ENCODE assay signal across 13 cellular contexts in genomic region chr3:128559486-128560225, GRCh38.
DNase-seq lines count a peak whose midpoint lies in the region; ATAC-seq and TF ChIP-seq lines count a peak whose summit lies in the region.
"Had no signal": no experiment of that assay in that cellular context is flagged by ENCODE, and none has a peak within 500 bp of the region (broad histone marks: within the 10 kb centered on the region; RNA-seq: fewer than 3 reads in every experiment).

No MANE protein-coding gene starts in this region.

- no peaks in the 10 kb centered on the region for H3K36me3 ChIP-seq in mucosa of descending colon (ENCODE audit: low read depth)
- H3K36me3 ChIP-seq: BE2C, esophagus muscularis mucosa had no signal

- no peaks in the 10 kb centered on the region for H3K36me3 Mint-ChIP-seq in WTC11
- H3K36me3 Mint-ChIP-seq: natural killer cell had no signal

- H3K4me1 ChIP-seq in mucosa of descending colon (ENCODE audit: low read depth), result no peaks in the 10 kb centered on the region
- H3K4me1 ChIP-seq: BE2C had no signal

- TF ChIP-seq CTCF in WTC11 (IDR thresholded peaks at IDR 0.05), result no peak
- TF ChIP-seq CTCF in mucosa of descending colon (IDR thresholded peaks at IDR 0.05), result no peak

- H3K4me1 Mint-ChIP-seq in WTC11, result peaks cover 15% of the 10 kb centered on the region
- H3K4me1 Mint-ChIP-seq: natural killer cell had no signal

- POLR2A ChIA-PET in WTC11 (lab: Charles Lee), result interaction anchor here (0.7 kb wide), 1 partner anchor 113 kb away, joined by 7 read pairs; no protein-coding TSS in a partner anchor

- no peaks in the 10 kb centered on the region for H3K9me3 ChIP-seq in mucosa of descending colon
- H3K9me3 ChIP-seq: BE2C, esophagus muscularis mucosa had no signal

- intact Hi-C loops in mucosa of descending colon (cut with DNase I, micrococcal nuclease), result no loop called here

- H3K4me3 ChIP-seq in mucosa of descending colon, result no peak overlapping the region
- H3K4me3 ChIP-seq: esophagus muscularis mucosa, smooth muscle cell had no signal

- H3K27ac Mint-ChIP-seq in WTC11, result peak overlapping the region; percentile 2; the same call in 1 of the 2 replicates
- H3K27ac Mint-ChIP-seq: natural killer cell had no signal

- no peak overlapping the region for H3K4me3 Mint-ChIP-seq in WTC11
- H3K4me3 Mint-ChIP-seq: natural killer cell had no signal

- CTCF ChIA-PET in WTC11 (lab: Charles Lee), result no interaction called here

- H3K9me3 Mint-ChIP-seq in WTC11, result no peaks in the 10 kb centered on the region; the same call in 1 of the 2 replicates
- H3K9me3 Mint-ChIP-seq: natural killer cell had no signal

- ATAC-seq in WTC11 (no peak), mucosa of descending colon (peak; percentile 34), left lobe of liver (no peak), HG03439 (IDR thresholded peaks at IDR 0.05; ENCODE audit: unreplicated experiment) (no peak), HG02623 (IDR thresholded peaks at IDR 0.05; ENCODE audit: unreplicated experiment) (no peak)
- ATAC-seq: natural killer cell had no signal

- peak; percentile 41 for DNase-seq in activated CD4-positive, alpha-beta T cell treated with anti-CD3 and anti-CD28 coated beads for 48 hours
- DNase-seq in activated CD4-positive, alpha-beta T cell treated with anti-CD3 and anti-CD28 coated beads for 4 hours, result no peak
- DNase-seq in M059J (ENCODE audit: low read depth) (peak; percentile 52), WTC11 (ENCODE audit: low spot score) (no peak), mucosa of descending colon (no peak), left lobe of liver (ENCODE audit: low spot score) (no peak)
- DNase-seq: BE2C, natural killer cell, NCI-H187 had no signal

- H3K27me3 Mint-ChIP-seq in WTC11 (ENCODE audit: low read depth), result peaks cover 15% of the 10 kb centered on the region

TF ChIP-seq in WTC11, 78 proteins besides CTCF, POLR2A, EP300 and RAD21:
- TF ChIP-seq AR (CRISPR knock-in tag; IDR thresholded peaks at IDR 0.05) (no peak), FOXK1 (CRISPR knock-in tag; IDR thresholded peaks at IDR 0.05) (0 out of 2 replicates have a peak, but pooled peaks have one; percentile 23)

Comparison
In these comparisons a context has a peak if more than half of its experiments do, and no peak if none do; other contexts are left out.
1. DNase-seq: peak in activated CD4-positive, alpha-beta T cell treated with anti-CD3 and anti-CD28 coated beads for 48 hours (single experiment) and M059J (single experiment); none in activated CD4-positive, alpha-beta T cell treated with anti-CD3 and anti-CD28 coated beads for 4 hours (0 of 2), WTC11 (single experiment), mucosa of descending colon (0 of 3) and left lobe of liver (single experiment).